8 cellular contexts compared by ENCODE assay signal in genomic region chr3:124559650-124560405, GRCh38.
DNase-seq lines count a peak whose midpoint lies in the region; ATAC-seq lines count a peak whose summit lies in the region.

No MANE protein-coding gene starts in this region.

- ATAC-seq in left ventricle myocardium superior, result peak; percentile 76
- no peak for ATAC-seq in GM19455 (IDR thresholded peaks at IDR 0.05; ENCODE audit: unreplicated experiment)

- intact Hi-C loops in left ventricle myocardium superior (cut with micrococcal nuclease), result loop anchor here (10.0 kb wide), 1 partner anchor 205 kb away; no protein-coding TSS in a partner anchor

- DNase-seq in SIG-M5 treated with dmso at 0.1 percent for 504 hours (lab: John Stamatoyannopoulos, UW; ENCODE audit: unreplicated experiment) (peak; percentile 60), SIG-M5 (lab: John Stamatoyannopoulos, UW) (no peak), NCI-H128 (lab: John Stamatoyannopoulos, UW; ENCODE audit: unreplicated experiment) (peak; percentile 50), T follicular helper cell (ENCODE audit: low read depth) (peak; percentile 30), amniotic stem cell (lab: John Stamatoyannopoulos, UW) (peak; percentile 84), left ventricle myocardium superior (peak; percentile 52), putamen (ENCODE audit: low spot score) (peak; percentile 77)
